ENCODE assay signal across 1 cellular context in the genomic region with DNA sequence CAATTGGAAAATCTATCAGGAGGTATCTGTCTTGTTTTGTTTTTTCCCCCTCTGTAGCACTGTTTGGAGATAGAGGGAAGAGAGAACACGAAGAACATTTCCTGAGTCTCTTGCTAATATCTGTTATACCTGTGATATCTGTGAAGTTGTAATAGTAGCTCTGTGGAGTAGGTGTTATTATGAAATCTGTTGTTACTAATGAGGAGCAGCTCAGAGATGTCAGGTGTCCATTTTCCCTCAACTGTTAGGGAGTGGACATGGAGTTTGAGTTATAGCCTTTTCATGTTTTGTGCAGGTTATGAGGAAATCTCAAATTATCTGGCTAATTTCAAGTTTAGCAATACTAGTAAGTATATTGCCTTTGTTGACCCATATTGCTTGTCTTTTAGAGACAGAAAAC.
TF ChIP-seq lines count a peak whose summit lies in the region.

No MANE protein-coding gene starts in this region.

TF ChIP-seq in GM12878, 131 proteins besides CTCF, POLR2A, EP300 and RAD21:
- no peak for TF ChIP-seq NR2C2 (IDR thresholded peaks at IDR 0.05; ENCODE audit: borderline replicate concordance, control insufficient read depth, insufficient read length, low read depth)
- no peak for TF ChIP-seq JUND (IDR thresholded peaks at IDR 0.05; ENCODE audit: low read depth, low read length)
- TF ChIP-seq BRCA1 (IDR thresholded peaks at IDR 0.05; ENCODE audit: low read depth, low read length), result no peak
- TF ChIP-seq BHLHE40 (IDR thresholded peaks at IDR 0.05; ENCODE audit: borderline replicate concordance in 1 of 2, low read depth in 2 of 2, low read length in 1 of 2), result no peak
- TF ChIP-seq YY1 (IDR thresholded peaks at IDR 0.05; ENCODE audit: low read depth, low read length), result no peak
- no peak for TF ChIP-seq MEF2A (IDR thresholded peaks at IDR 0.05; ENCODE audit: insufficient read depth, low read depth, low read length)
